In the genomic region with DNA sequence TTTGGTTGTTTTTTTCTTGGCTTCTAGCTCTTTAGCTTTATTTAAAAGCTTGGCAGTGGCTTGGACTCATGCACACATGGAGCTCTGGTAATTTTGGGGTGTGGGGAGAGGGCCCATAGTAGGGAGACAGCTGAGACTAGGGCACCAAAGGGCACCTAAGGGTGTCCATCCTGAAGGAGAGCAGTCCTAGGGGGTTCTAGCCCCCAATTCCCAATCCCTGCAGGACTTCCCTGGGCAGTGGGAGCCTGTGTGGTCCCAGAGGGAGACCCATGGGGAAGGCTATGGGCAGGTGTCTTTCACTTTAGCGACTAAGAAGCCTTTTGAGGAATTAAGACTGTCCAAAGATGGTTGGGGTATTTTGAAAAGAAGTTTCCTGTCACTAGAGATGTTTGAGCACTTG, we compare ENCODE assay signal across 25 cellular contexts. TPM values are rescaled to one million over a fixed set of nuclear protein-coding genes. Genes with fewer than 3 reads are reported as not detected.
A peak's percentile ranks its signal among the peaks of the same experiment; 100 is the strongest.
DNase-seq lines count a peak whose midpoint lies in the region; ATAC-seq and TF ChIP-seq lines count a peak whose summit lies in the region.
"Had no signal": no experiment of that assay in that cellular context is flagged by ENCODE, and none has a peak within 500 bp of the region (broad histone marks: within the 10 kb centered on the region; RNA-seq: fewer than 3 reads in every experiment).

No MANE protein-coding gene starts in this region.

- ATAC-seq in lower lobe of right lung (no peak), HG02678 (IDR thresholded peaks at IDR 0.05; ENCODE audit: unreplicated experiment) (no peak)
- ATAC-seq: HCT116, natural killer cell, Panc1 had no signal

- TF ChIP-seq POLR2A in Peyer's patch (IDR thresholded peaks at IDR 0.05): no peak

- H3K9me3 ChIP-seq in Peyer's patch: no peaks in the 10 kb centered on the region
- H3K9me3 ChIP-seq in lower lobe of right lung: no peaks in the 10 kb centered on the region
- H3K9me3 ChIP-seq in tibial artery: no peaks in the 10 kb centered on the region

- intact Hi-C loops in lower lobe of right lung (cut with DNase I) (no loop called here), tibial artery (cut with DNase I; ENCODE audit: low total_unique reads) (no loop called here)

- no peaks in the 10 kb centered on the region for H3K27me3 ChIP-seq in Peyer's patch
- no peaks in the 10 kb centered on the region for H3K27me3 ChIP-seq in lower lobe of right lung (ENCODE audit: low read depth)
- H3K27me3 ChIP-seq in tibial artery: peaks cover 0 to 3% of the 10 kb centered on the region in 2 donors

- no peaks in the 10 kb centered on the region for H3K4me1 ChIP-seq in Peyer's patch
- peaks cover 60% of the 10 kb centered on the region for H3K4me1 ChIP-seq in lower lobe of right lung
- peaks cover 0 to 22% (median 11%) of the 10 kb centered on the region in 4 donors for H3K4me1 ChIP-seq in tibial artery

- peak overlapping the region in 3 of 4 donors; percentile 57 to 72 (median 60) for H3K27ac ChIP-seq in Peyer's patch
- peak overlapping the region; percentile 85 for H3K27ac ChIP-seq in caudate nucleus (ENCODE audit: low read depth, low read length)
- H3K27ac ChIP-seq in lower lobe of right lung: peak overlapping the region; percentile 88
- peak overlapping the region; percentile 44 to 62 for H3K27ac ChIP-seq in tibial artery

- H3K36me3 ChIP-seq in Peyer's patch: no peaks in the 10 kb centered on the region
- H3K36me3 ChIP-seq in lower lobe of right lung: no peaks in the 10 kb centered on the region
- H3K36me3 ChIP-seq in tibial artery: no peaks in the 10 kb centered on the region

- TF ChIP-seq CTCF in Peyer's patch (IDR thresholded peaks at IDR 0.05): no peak
- no peak for TF ChIP-seq CTCF in lower lobe of right lung (IDR thresholded peaks at IDR 0.05)
- no peak for TF ChIP-seq CTCF in tibial artery (IDR thresholded peaks at IDR 0.05)

- H3K4me3 ChIP-seq in Peyer's patch (no peak overlapping the region), lower lobe of right lung (peak overlapping the region; percentile 54), tibial artery (no peak overlapping the region)

- DNase-seq in Peyer's patch (no peak), caudate nucleus (lab: John Stamatoyannopoulos, UW) (no peak), lower lobe of right lung (no peak), tibial artery (no peak), NCI-H146 (lab: John Stamatoyannopoulos, UW) (no peak), DMS53 (lab: John Stamatoyannopoulos, UW) (no peak)
- DNase-seq: activated CD4-positive, alpha-beta memory T cell treated with anti-CD3 and anti-CD28 coated beads, Interleukin-2, amount 10 ng/mL, durations not matched to agents 7 days and 5 days; activated naive CD4-positive, alpha-beta T cell; DMS 273 treated with DMSO at 0.1 percent for 48 hours; immature natural killer cell; KBM-7; mesenchymal stem cell; natural killer cell; NCI-H187; NCI-H345; stimulated activated CD4-positive, alpha-beta T cell treated with anti-CD3 and anti-CD28 coated beads, Interleukin-1b, Interleukin-23, amount 100 ng/mL, for 48 hours; stimulated activated naive CD4-positive, alpha-beta T cell had no signal

RNA-seq across cellular contexts. Expression of a gene that starts 6.9 kb away (rescaled TPM):
- total RNA-seq in Peyer's patch (10 to 100 TPM in 3 of 4 donors, 1 to 10 TPM in 1; 7.4 to 48.0 (median 42.4) TPM), lower lobe of right lung (210 TPM)
- total RNA-seq: activated CD4-positive, alpha-beta memory T cell treated with anti-CD3 and anti-CD28 coated beads, Interleukin-2, amount 10 ng/mL, durations not matched to agents 7 days and 5 days; astrocyte; chondrocyte; G401; natural killer cell; osteocyte; SK-MEL-5 had no signal
